In the genomic region with DNA sequence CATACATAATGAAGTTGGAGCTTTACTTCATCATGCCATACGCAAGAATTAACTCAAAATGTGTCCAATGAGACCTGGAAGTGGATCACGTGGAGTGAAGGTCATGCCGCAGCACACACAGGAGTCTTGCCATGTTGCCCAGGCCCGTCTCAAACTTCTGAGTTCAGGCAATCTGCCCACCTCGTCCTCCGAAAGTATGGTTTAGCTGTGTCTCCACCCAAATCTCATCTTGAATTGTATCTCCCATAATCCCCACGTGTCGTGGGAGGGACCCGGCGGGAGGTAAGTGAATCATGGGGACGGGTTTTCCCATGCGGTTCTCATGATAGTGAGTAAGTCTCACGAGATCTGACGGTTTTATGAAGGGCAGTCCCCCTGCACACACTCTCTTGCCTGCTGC, we compare ENCODE assay signal across 21 cellular contexts.
"Had no signal": no experiment of that assay in that cellular context is flagged by ENCODE, and none has a peak within 500 bp of the region (broad histone marks: within the 10 kb centered on the region; RNA-seq: fewer than 3 reads in every experiment).

No MANE protein-coding gene starts in this region.

- H3K4me2 ChIP-seq: SK-N-SH had no signal

- DNase-seq: Kasumi-1, MV-4-11, NCI-H1048, NCI-H1105, NCI-H1417, NCI-H1436 treated with DMSO at 0.1 percent for 48 hours, NCI-H1694, NCI-H1930, NCI-H2081, NCI-H2107, NCI-H2227 treated with DMSO at 0.1 percent for 48 hours, NCI-H69, NCI-H774, RPMI8226, SHP77, SK-N-SH, SW 1271 had no signal

- H3K9ac ChIP-seq: KMS-11, SK-N-SH had no signal

- ATAC-seq: K562 had no signal

- H3K4me3 ChIP-seq: K562 had no signal

- H3K27me3 Mint-ChIP-seq: IgD-negative memory B cell had no signal

- H3K4me3 Mint-ChIP-seq: IgD-negative memory B cell had no signal

- H3K27ac ChIP-seq: HL-60 had no signal

- H3K27ac Mint-ChIP-seq: IgD-negative memory B cell had no signal
